ENCODE assay signal across 8 cellular contexts in the genomic region with DNA sequence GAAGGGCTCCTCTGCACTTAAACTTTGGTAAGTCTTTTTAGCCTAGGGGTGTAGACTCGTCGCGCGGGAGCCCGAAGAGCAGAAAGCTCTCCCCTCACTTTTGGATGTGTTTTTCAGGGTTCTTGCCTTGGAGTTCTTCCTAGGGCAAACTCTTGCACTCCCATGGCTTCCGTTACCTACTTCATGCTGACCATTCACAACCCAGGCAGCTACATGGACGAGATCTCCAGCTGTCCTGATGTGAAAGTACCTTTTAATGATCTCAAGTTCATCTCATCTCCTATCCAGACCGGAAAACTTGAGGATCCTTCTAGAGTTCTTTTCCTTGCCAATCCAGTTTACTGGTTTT. TPM values are rescaled to one million over a fixed set of nuclear protein-coding genes. Genes with fewer than 3 reads are reported as not detected.
DNase-seq lines count a peak whose midpoint lies in the region; ATAC-seq and TF ChIP-seq lines count a peak whose summit lies in the region.

No MANE protein-coding gene starts in this region.

- TF ChIP-seq CTCF in NB4 (IDR thresholded peaks at IDR 0.05; ENCODE audit: low read depth, low read length) (no peak), epithelial cell of esophagus (IDR thresholded peaks at IDR 0.05; ENCODE audit: insufficient read depth, low read depth, low read length, missing control alignments) (no peak), omental fat pad (IDR thresholded peaks at IDR 0.05) (no peak)

- H3K4me3 ChIP-seq in GM08714 (ENCODE audit: low read length) = peak overlapping the region; percentile 86
- H3K4me3 ChIP-seq in NB4 (ENCODE audit: low read depth, low read length) = peak overlapping the region; percentile 96
- H3K4me3 ChIP-seq in epithelial cell of esophagus (ENCODE audit: low read length) = peak overlapping the region; percentile 66

- ATAC-seq in omental fat pad (ENCODE audit: low FRiP score) (peak; percentile 33), HG02870 (IDR thresholded peaks at IDR 0.05; ENCODE audit: unreplicated experiment) (no peak), HG03469 (IDR thresholded peaks at IDR 0.05; ENCODE audit: unreplicated experiment) (no peak)

- no peak for TF ChIP-seq POLR2A in NB4 (IDR thresholded peaks at IDR 0.05; ENCODE audit: extremely low read depth, insufficient read length)

- no peak for DNase-seq in NB4 (ENCODE audit: low read depth)
- DNase-seq in epithelial cell of esophagus (ENCODE audit: low read depth) = no peak
- DNase-seq in omental fat pad (ENCODE audit: low spot score) = no peak
- no peak for DNase-seq in NCI-H1694 (lab: John Stamatoyannopoulos, UW)
- DNase-seq in NCI-H526 treated with DMSO at 0.1 percent for 48 hours (lab: John Stamatoyannopoulos, UW) = no peak

RNA-seq across cellular contexts. Expression of a gene that starts 0.5 kb away (rescaled TPM):
- total RNA-seq in omental fat pad = 1 to 10 TPM; 3.1 to 7.3 (median 3.6) TPM

RNA-seq across cellular contexts. Expression of a gene that starts 9.0 kb away (rescaled TPM):
- total RNA-seq in omental fat pad = 10 to 100 TPM; 38.3 to 78.3 (median 48.5) TPM

RNA-seq across cellular contexts. Expression of a gene that starts 18.7 kb away (rescaled TPM):
- 10 to 100 TPM in 1 of 4 donors, 1 to 10 TPM in 3; 4.7 to 11.5 (median 7.2) TPM for total RNA-seq in omental fat pad

RNA-seq across cellular contexts. Expression of a gene that starts 26.7 kb away (rescaled TPM):
- total RNA-seq in omental fat pad = 10 to 100 TPM; 30.5 to 63.5 (median 41.3) TPM
